Comparison of ENCODE assay signal across 8 cellular contexts in the genomic region with DNA sequence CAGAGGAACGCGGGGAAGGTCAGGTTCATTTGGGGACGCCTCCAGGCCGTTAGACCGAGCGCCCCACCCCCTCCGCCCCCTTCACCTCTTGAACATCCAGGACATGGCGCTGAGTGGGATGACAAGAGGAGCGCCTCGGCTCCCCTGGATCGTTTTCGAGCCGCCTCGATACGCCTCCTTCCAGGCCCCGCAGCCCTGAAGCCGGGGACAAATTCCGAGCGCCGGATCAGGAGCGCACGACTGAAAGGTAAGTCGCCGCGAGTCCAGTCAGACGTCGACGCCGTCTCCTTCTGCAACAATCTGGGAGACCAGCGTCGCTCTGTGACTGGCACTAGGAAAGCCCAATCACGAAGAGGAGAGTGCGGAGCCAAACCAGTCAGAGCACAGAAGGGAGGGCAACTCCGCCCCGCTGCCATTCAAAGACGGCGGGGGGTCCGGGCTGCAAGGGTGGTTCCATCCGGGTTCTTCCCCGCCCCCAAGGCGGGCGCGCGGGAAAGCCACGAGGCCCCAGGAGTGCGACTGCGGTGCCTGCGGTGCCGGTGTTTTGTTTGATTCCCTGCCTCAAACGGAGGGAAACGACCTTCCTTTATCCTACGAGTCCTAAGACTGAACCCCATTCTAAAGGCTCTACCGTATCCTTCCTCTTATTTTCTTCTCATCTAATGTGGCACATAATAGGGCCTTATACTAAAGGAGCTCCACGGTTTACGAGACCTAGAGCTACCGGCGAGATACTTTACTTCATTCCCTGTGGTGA. TPM values are rescaled to one million over a fixed set of nuclear protein-coding genes. Genes with fewer than 3 reads are reported as not detected.
DNase-seq lines count a peak whose midpoint lies in the region; ATAC-seq and TF ChIP-seq lines count a peak whose summit lies in the region.

A gene with protein sequence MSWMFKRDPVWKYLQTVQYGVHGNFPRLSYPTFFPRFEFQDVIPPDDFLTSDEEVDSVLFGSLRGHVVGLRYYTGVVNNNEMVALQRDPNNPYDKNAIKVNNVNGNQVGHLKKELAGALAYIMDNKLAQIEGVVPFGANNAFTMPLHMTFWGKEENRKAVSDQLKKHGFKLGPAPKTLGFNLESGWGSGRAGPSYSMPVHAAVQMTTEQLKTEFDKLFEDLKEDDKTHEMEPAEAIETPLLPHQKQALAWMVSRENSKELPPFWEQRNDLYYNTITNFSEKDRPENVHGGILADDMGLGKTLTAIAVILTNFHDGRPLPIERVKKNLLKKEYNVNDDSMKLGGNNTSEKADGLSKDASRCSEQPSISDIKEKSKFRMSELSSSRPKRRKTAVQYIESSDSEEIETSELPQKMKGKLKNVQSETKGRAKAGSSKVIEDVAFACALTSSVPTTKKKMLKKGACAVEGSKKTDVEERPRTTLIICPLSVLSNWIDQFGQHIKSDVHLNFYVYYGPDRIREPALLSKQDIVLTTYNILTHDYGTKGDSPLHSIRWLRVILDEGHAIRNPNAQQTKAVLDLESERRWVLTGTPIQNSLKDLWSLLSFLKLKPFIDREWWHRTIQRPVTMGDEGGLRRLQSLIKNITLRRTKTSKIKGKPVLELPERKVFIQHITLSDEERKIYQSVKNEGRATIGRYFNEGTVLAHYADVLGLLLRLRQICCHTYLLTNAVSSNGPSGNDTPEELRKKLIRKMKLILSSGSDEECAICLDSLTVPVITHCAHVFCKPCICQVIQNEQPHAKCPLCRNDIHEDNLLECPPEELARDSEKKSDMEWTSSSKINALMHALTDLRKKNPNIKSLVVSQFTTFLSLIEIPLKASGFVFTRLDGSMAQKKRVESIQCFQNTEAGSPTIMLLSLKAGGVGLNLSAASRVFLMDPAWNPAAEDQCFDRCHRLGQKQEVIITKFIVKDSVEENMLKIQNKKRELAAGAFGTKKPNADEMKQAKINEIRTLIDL (minus strand): TSS at position 302 of the 757 bp plus-strand sequence. CDS start 197 bp downstream, at position 105.

- H3K4me3 ChIP-seq in Jurkat, Clone E6-1 (ENCODE audit: low read length): peak within 1 kb of the TSS; percentile 89
- peak within 1 kb of the TSS; percentile 66 to 85 (median 78) for H3K4me3 ChIP-seq in esophagus muscularis mucosa
- H3K4me3 ChIP-seq in muscle layer of duodenum (ENCODE audit: low read depth in 1 of 2, low read length in 2 of 2): peak within 1 kb of the TSS; percentile 85 to 88

- peaks cover 6 to 22% (median 15%) of the 10 kb centered on the region in 4 donors for H3K4me1 ChIP-seq in esophagus muscularis mucosa
- peaks cover 3 to 10% of the 10 kb centered on the region in 2 donors for H3K4me1 ChIP-seq in muscle layer of duodenum (ENCODE audit: control insufficient read depth in 1 of 2, insufficient read depth in 2 of 2, low read length in 2 of 2)

- no peak for TF ChIP-seq POLR2A in esophagus muscularis mucosa (IDR thresholded peaks at IDR 0.05; ENCODE audit: low read depth)

- WGBS in esophagus muscularis mucosa: 29% methylated on average over 18 of the region's 57 CpGs

- DNase-seq in DMS114 treated with DMSO at 0.1 percent for 48 hours (lab: John Stamatoyannopoulos, UW; ENCODE audit: unreplicated experiment) (peak; percentile 95), esophagus muscularis mucosa (ENCODE audit: extremely low spot score) (peak; percentile 97)
- DNase-seq in Jurkat, Clone E6-1 (ENCODE audit: low read depth, low spot score): peak; percentile 98
- DNase-seq in activated T-cell treated with anti-CD3 and anti-CD28 coated beads, Interleukin-2, amount 50 U/mL, for 48 hours: peak; percentile 91 to 93
- peak; percentile 86 to 89 for DNase-seq in stimulated activated CD8-positive, alpha-beta memory T cell treated with anti-CD3 and anti-CD28 coated beads, Interleukin-7, amount 100 ng/mL, for 4 hours (ENCODE audit: low read depth in 2 of 2)

- TF ChIP-seq CTCF in esophagus muscularis mucosa (IDR thresholded peaks at IDR 0.05): no peak

- H3K27ac ChIP-seq in esophagus muscularis mucosa (replicated peaks in 1 of 4): peak within 1 kb of the TSS; percentile 69 to 85 (median 82)
- peak within 1 kb of the TSS; percentile 31 for H3K27ac ChIP-seq in muscle layer of duodenum (ENCODE audit: low read length)

- intact Hi-C loops in esophagus muscularis mucosa (cut with DNase I): loop anchor here (10.0 kb wide), 1 partner anchor 92 kb away; a partner anchor contains a TSS

- H3K27me3 ChIP-seq in esophagus muscularis mucosa (no peaks in the 10 kb centered on the region), muscle layer of duodenum (ENCODE audit: low read depth, low read length) (no peaks in the 10 kb centered on the region)

- no peak for TF ChIP-seq EP300 in esophagus muscularis mucosa (IDR thresholded peaks at IDR 0.05)

- H3K36me3 ChIP-seq in esophagus muscularis mucosa: peaks cover 0 to 4% (median 0%) of the 10 kb centered on the region in 4 donors
- no peaks in the 10 kb centered on the region for H3K36me3 ChIP-seq in muscle layer of duodenum (ENCODE audit: control insufficient read depth in 1 of 2, insufficient read depth in 2 of 2, low read length in 2 of 2)

- ATAC-seq in GM21576 (IDR thresholded peaks at IDR 0.05; ENCODE audit: unreplicated experiment): peak; percentile 98

- H3K9me3 ChIP-seq in esophagus muscularis mucosa (no peaks in the 10 kb centered on the region), muscle layer of duodenum (ENCODE audit: control insufficient read depth in 1 of 2, low read length in 2 of 2) (no peaks in the 10 kb centered on the region)

TF ChIP-seq in PFSK-1, 5 proteins besides CTCF, POLR2A, EP300 and RAD21:
- TF ChIP-seq, protein P1, sequence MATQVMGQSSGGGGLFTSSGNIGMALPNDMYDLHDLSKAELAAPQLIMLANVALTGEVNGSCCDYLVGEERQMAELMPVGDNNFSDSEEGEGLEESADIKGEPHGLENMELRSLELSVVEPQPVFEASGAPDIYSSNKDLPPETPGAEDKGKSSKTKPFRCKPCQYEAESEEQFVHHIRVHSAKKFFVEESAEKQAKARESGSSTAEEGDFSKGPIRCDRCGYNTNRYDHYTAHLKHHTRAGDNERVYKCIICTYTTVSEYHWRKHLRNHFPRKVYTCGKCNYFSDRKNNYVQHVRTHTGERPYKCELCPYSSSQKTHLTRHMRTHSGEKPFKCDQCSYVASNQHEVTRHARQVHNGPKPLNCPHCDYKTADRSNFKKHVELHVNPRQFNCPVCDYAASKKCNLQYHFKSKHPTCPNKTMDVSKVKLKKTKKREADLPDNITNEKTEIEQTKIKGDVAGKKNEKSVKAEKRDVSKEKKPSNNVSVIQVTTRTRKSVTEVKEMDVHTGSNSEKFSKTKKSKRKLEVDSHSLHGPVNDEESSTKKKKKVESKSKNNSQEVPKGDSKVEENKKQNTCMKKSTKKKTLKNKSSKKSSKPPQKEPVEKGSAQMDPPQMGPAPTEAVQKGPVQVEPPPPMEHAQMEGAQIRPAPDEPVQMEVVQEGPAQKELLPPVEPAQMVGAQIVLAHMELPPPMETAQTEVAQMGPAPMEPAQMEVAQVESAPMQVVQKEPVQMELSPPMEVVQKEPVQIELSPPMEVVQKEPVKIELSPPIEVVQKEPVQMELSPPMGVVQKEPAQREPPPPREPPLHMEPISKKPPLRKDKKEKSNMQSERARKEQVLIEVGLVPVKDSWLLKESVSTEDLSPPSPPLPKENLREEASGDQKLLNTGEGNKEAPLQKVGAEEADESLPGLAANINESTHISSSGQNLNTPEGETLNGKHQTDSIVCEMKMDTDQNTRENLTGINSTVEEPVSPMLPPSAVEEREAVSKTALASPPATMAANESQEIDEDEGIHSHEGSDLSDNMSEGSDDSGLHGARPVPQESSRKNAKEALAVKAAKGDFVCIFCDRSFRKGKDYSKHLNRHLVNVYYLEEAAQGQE (IDR thresholded peaks at IDR 0.05; ENCODE audit: insufficient read depth in 1 of 2, low read depth in 2 of 2, low read length in 2 of 2): 0 out of 4 replicates have a peak, but pooled peaks of 1 of the 2 experiments have one; percentile 11
- peak; percentile 52 for TF ChIP-seq POLR2AphosphoS5 (IDR thresholded peaks at IDR 0.05; ENCODE audit: low read depth, low read length)
- TF ChIP-seq FOXP2 (optimal IDR thresholded peaks at IDR 0.05; ENCODE audit: borderline replicate concordance, extremely low read depth, extremely low read length, insufficient read depth): peak; percentile 20
- no peak; the same call in 1 of the 2 replicates for TF ChIP-seq TAF1 (IDR thresholded peaks at IDR 0.05; ENCODE audit: borderline replicate concordance, insufficient read depth, low read length)
- peak; percentile 61; the same call in 1 of the 2 replicates for TF ChIP-seq SIN3A (IDR thresholded peaks at IDR 0.05; ENCODE audit: borderline replicate concordance, insufficient read depth, low read length)

RNA-seq across cellular contexts. Expression of the gene that starts here (rescaled TPM):
- polyA plus RNA-seq in Jurkat, Clone E6-1 (2012; ENCODE audit: insufficient read depth, insufficient read length): 35.8 TPM
- polyA plus RNA-seq in PFSK-1 (2012; ENCODE audit: insufficient read length, low read depth): 6.8 TPM
- total RNA-seq in esophagus muscularis mucosa: 10 to 100 TPM; 13.3 to 26.2 (median 19.4) TPM

Comparison
In these comparisons a context has a peak if more than half of its experiments do, and no peak if none do; other contexts are left out.
1. Peak in every context shown above with its lines: DNase-seq, ATAC-seq, H3K4me3 ChIP-seq and H3K27ac ChIP-seq.